In the genomic region with DNA sequence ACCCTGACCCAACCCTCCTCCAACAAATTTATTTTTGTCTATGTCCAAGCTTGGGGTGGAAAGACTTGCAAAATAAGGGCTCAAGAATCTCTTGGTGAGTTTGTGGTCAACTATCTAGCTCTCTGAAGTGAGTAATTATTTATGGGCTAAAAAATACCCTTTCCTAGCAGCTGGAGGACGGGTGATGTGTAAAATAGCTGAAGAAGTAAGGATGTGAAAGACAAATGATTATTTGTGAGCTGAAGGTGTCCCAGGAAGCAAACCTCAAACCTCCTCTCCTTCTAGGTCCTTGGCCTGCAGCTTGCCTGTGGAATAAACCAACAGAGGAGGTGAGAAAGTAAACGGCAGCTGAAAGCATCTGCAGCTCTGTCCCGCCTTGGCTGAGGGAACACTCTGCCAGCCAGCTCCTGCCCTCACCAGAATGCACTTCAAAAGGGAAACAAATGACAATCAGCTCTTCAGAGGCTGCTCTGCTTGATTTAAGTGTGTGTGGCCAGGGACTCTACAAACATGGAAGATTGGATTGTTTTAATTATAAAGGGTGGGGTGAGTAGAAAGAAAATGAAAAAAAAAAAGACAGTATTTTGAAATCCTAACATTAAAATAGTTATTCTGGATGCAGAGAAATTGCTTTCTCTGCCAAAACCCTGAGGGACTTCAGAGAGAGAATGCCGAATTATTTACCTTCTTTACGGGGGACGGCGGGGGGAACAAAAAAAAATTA, we compare ENCODE assay signal across 10 cellular contexts.
DNase-seq lines count a peak whose midpoint lies in the region; ATAC-seq, FAIRE-seq and TF ChIP-seq lines count a peak whose summit lies in the region.
"Had no signal": no experiment of that assay in that cellular context is flagged by ENCODE, and none has a peak within 500 bp of the region (broad histone marks: within the 10 kb centered on the region; RNA-seq: fewer than 3 reads in every experiment).

No MANE protein-coding gene starts in this region.

- H4K20me1 ChIP-seq in GM23338 (replicated peaks; ENCODE audit: insufficient read depth), result peaks cover 9% of the 10 kb centered on the region
- H4K20me1 ChIP-seq in PC-3 (ENCODE audit: low read length), result no peaks in the 10 kb centered on the region

- no peak overlapping the region for H3K9ac ChIP-seq in PC-3 (ENCODE audit: low read length)

- no peak for FAIRE-seq in GM12891 (lab: Jason Lieb, UNC)

- POLR2A ChIA-PET in PC-3 (lab: Charles Lee; ENCODE audit: unreplicated experiment), result interaction anchor here (0.6 kb wide), 1 partner anchor 46 kb away, joined by 7 read pairs; no protein-coding TSS in a partner anchor
- POLR2A ChIA-PET in activated CD4-positive, alpha-beta memory T cell treated with anti-CD3 and anti-CD28 coated beads, Interleukin-2, amount 10 ng/mL, durations not matched to agents 7 days and 5 days (lab: Charles Lee), result no interaction called here

- DNase-seq in GM23338 (ENCODE audit: low spot score), result no peak
- no peak for DNase-seq in PC-3
- peak; percentile 65 for DNase-seq in renal cortical epithelial cell (ENCODE audit: low read depth)
- no peak for DNase-seq in activated CD4-positive, alpha-beta memory T cell treated with anti-CD3 and anti-CD28 coated beads, Interleukin-2, amount 10 ng/mL, durations not matched to agents 7 days and 5 days
- no peak for DNase-seq in activated naive CD4-positive, alpha-beta T cell treated with anti-CD3 and anti-CD28 coated beads for 36 hours
- DNase-seq in GM12891 (ENCODE audit: insufficient read length, low spot score), result no peak
- DNase-seq: right lobe of liver had no signal

- no peaks in the 10 kb centered on the region for H3K36me3 Mint-ChIP-seq in GM23338 (ENCODE audit: low read depth)
- no peaks in the 10 kb centered on the region for H3K36me3 Mint-ChIP-seq in activated CD4-positive, alpha-beta memory T cell treated with anti-CD3 and anti-CD28 coated beads, Interleukin-2, amount 10 ng/mL, durations not matched to agents 7 days and 5 days (ENCODE audit: low read depth)
- no peaks in the 10 kb centered on the region for H3K36me3 Mint-ChIP-seq in activated naive CD4-positive, alpha-beta T cell treated with anti-CD3 and anti-CD28 coated beads for 36 hours (ENCODE audit: low read depth)

- peaks cover 10% of the 10 kb centered on the region for H3K27me3 Mint-ChIP-seq in GM23338 (ENCODE audit: insufficient read depth, low read depth, poor library complexity)
- H3K27me3 Mint-ChIP-seq in activated CD4-positive, alpha-beta memory T cell treated with anti-CD3 and anti-CD28 coated beads, Interleukin-2, amount 10 ng/mL, durations not matched to agents 7 days and 5 days, result peaks cover 3% of the 10 kb centered on the region
- peaks cover 7% of the 10 kb centered on the region for H3K27me3 Mint-ChIP-seq in activated naive CD4-positive, alpha-beta T cell treated with anti-CD3 and anti-CD28 coated beads for 36 hours (ENCODE audit: low read depth)

- peak overlapping the region; percentile 32; the same call in 1 of the 2 replicates for H3K27ac ChIP-seq in GM23338 (ENCODE audit: low read depth)
- H3K27ac ChIP-seq in PC-3 (ENCODE audit: low read length), result no peak overlapping the region
- H3K27ac ChIP-seq in gastroesophageal sphincter, result peak overlapping the region; percentile 56 to 82 (median 76)
- H3K27ac ChIP-seq: right lobe of liver had no signal

- TF ChIP-seq POLR2A in gastroesophageal sphincter (IDR thresholded peaks at IDR 0.05) (no peak), GM12891 (IDR thresholded peaks at IDR 0.05; ENCODE audit: low read depth, low read length) (no peak)

- no peaks in the 10 kb centered on the region for H3K9me3 Mint-ChIP-seq in GM23338
- no peaks in the 10 kb centered on the region for H3K9me3 Mint-ChIP-seq in activated CD4-positive, alpha-beta memory T cell treated with anti-CD3 and anti-CD28 coated beads, Interleukin-2, amount 10 ng/mL, durations not matched to agents 7 days and 5 days
- no peaks in the 10 kb centered on the region for H3K9me3 Mint-ChIP-seq in activated naive CD4-positive, alpha-beta T cell treated with anti-CD3 and anti-CD28 coated beads for 36 hours
- H3K9me3 Mint-ChIP-seq: dendritic cell treated with granulocyte-macrophage colony-stimulating factor and Interleukin-4, amounts not matched to agents 40 ng/mL and 50 ng/mL, for 4 days had no signal

- TF ChIP-seq EP300 in gastroesophageal sphincter (IDR thresholded peaks at IDR 0.05), result no peak

- CTCF ChIA-PET in PC-3 (lab: Charles Lee), result interaction anchor here (1.0 kb wide), 1 partner anchor 24 kb away, joined by 5 read pairs; no protein-coding TSS in a partner anchor
- CTCF ChIA-PET in activated CD4-positive, alpha-beta memory T cell treated with anti-CD3 and anti-CD28 coated beads, Interleukin-2, amount 10 ng/mL, durations not matched to agents 7 days and 5 days (lab: Charles Lee), result interaction anchor here (1.1 to 1.3 kb wide), 2 partner anchors 21 to 183 kb away, joined by 3 to 4 read pairs; no protein-coding TSS in a partner anchor
- CTCF ChIA-PET in activated naive CD4-positive, alpha-beta T cell treated with anti-CD3 and anti-CD28 coated beads for 36 hours (lab: Charles Lee), result interaction anchor here (0.6 to 1.6 kb wide), 4 partner anchors 11 to 46 kb away, joined by 3 to 7 read pairs (median 4); no protein-coding TSS in a partner anchor

- TF ChIP-seq CTCF in GM23338 (conservative IDR thresholded peaks at IDR 0.05; ENCODE audit: low read depth in 2 of 2) (no peak), PC-3 (conservative IDR thresholded peaks at IDR 0.05; ENCODE audit: low read depth, low read length) (no peak), gastroesophageal sphincter (IDR thresholded peaks at IDR 0.05) (no peak)

- 10 to 24% methylated on average over 6 to 7 of the region's 7 CpGs for WGBS in gastroesophageal sphincter (ENCODE audit: low coverage in 1 of 2), 2 donors

- BruUV-seq in PC-3 (replicated peaks; lab: Mats Ljungman, UMichigan), result no TSS peak

- peaks cover 39% of the 10 kb centered on the region for H3K4me1 Mint-ChIP-seq in GM23338
- peaks cover 4% of the 10 kb centered on the region for H3K4me1 Mint-ChIP-seq in activated CD4-positive, alpha-beta memory T cell treated with anti-CD3 and anti-CD28 coated beads, Interleukin-2, amount 10 ng/mL, durations not matched to agents 7 days and 5 days
- H3K4me1 Mint-ChIP-seq in activated naive CD4-positive, alpha-beta T cell treated with anti-CD3 and anti-CD28 coated beads for 36 hours (ENCODE audit: low read depth), result peaks cover 3% of the 10 kb centered on the region

- H3K4me1 ChIP-seq in GM23338 (ENCODE audit: insufficient read depth), result peaks cover 46% of the 10 kb centered on the region
- no peaks in the 10 kb centered on the region for H3K4me1 ChIP-seq in PC-3 (ENCODE audit: insufficient read depth, low read length)
- H3K4me1 ChIP-seq in gastroesophageal sphincter, result peaks cover 26 to 99% (median 35%) of the 10 kb centered on the region in 3 donors

- H3K9me3 ChIP-seq in PC-3 (ENCODE audit: low read length), result no peaks in the 10 kb centered on the region
- H3K9me3 ChIP-seq in gastroesophageal sphincter, result no peaks in the 10 kb centered on the region
- H3K9me3 ChIP-seq: right lobe of liver had no signal

- H3K9me2 ChIP-seq in GM23338 (ENCODE audit: insufficient read depth), result no peaks in the 10 kb centered on the region
- no peaks in the 10 kb centered on the region for H3K9me2 ChIP-seq in PC-3 (replicated peaks; ENCODE audit: low read length)

- H3K4me3 ChIP-seq in GM23338 (no peak overlapping the region), PC-3 (ENCODE audit: low read length) (no peak overlapping the region), gastroesophageal sphincter (no peak overlapping the region)
- H3K4me3 ChIP-seq: right lobe of liver had no signal

- H2AFZ ChIP-seq in GM23338 (no peak overlapping the region), PC-3 (ENCODE audit: low read length) (no peak overlapping the region)

- no peak overlapping the region for H3K27ac Mint-ChIP-seq in GM23338
- no peak overlapping the region for H3K27ac Mint-ChIP-seq in activated CD4-positive, alpha-beta memory T cell treated with anti-CD3 and anti-CD28 coated beads, Interleukin-2, amount 10 ng/mL, durations not matched to agents 7 days and 5 days
- no peak overlapping the region for H3K27ac Mint-ChIP-seq in activated naive CD4-positive, alpha-beta T cell treated with anti-CD3 and anti-CD28 coated beads for 36 hours
- H3K27ac Mint-ChIP-seq: dendritic cell treated with granulocyte-macrophage colony-stimulating factor and Interleukin-4, amounts not matched to agents 40 ng/mL and 50 ng/mL, for 4 days had no signal

- no peaks in the 10 kb centered on the region for H3K27me3 ChIP-seq in GM23338 (ENCODE audit: insufficient read depth)
- no peaks in the 10 kb centered on the region for H3K27me3 ChIP-seq in PC-3 (ENCODE audit: low read length)
- H3K27me3 ChIP-seq in gastroesophageal sphincter, result no peaks in the 10 kb centered on the region
- H3K27me3 ChIP-seq: right lobe of liver had no signal

- no peak overlapping the region for H3K4me2 ChIP-seq in GM23338
- H3K4me2 ChIP-seq in PC-3 (ENCODE audit: low read length), result no peak overlapping the region

- intact Hi-C loops in PC-3 (cut with micrococcal nuclease), result no loop called here
- intact Hi-C loops in activated naive CD4-positive, alpha-beta T cell treated with anti-CD3 and anti-CD28 coated beads for 36 hours (cut with micrococcal nuclease), result no loop called here

- H3K36me3 ChIP-seq in GM23338 (ENCODE audit: insufficient read depth), result no peaks in the 10 kb centered on the region
- peaks cover 16% of the 10 kb centered on the region; the same call in 1 of the 2 replicates for H3K36me3 ChIP-seq in PC-3 (ENCODE audit: low read depth, low read length)
- no peaks in the 10 kb centered on the region for H3K36me3 ChIP-seq in gastroesophageal sphincter
- H3K36me3 ChIP-seq: right lobe of liver had no signal

- ATAC-seq in GM23338 (peak; percentile 30), PC-3 (peak; percentile 28; the same call in 1 of the 2 replicates), gastroesophageal sphincter (no peak), GM18867 (IDR thresholded peaks at IDR 0.05; ENCODE audit: unreplicated experiment) (no peak)

- H3K79me2 ChIP-seq in GM23338 (replicated peaks; ENCODE audit: insufficient read depth), result peaks cover 47% of the 10 kb centered on the region
- peaks cover 48% of the 10 kb centered on the region for H3K79me2 ChIP-seq in PC-3 (ENCODE audit: low read length)

- no peak overlapping the region for H3K4me3 Mint-ChIP-seq in GM23338
- no peak overlapping the region for H3K4me3 Mint-ChIP-seq in activated CD4-positive, alpha-beta memory T cell treated with anti-CD3 and anti-CD28 coated beads, Interleukin-2, amount 10 ng/mL, durations not matched to agents 7 days and 5 days
- H3K4me3 Mint-ChIP-seq in activated naive CD4-positive, alpha-beta T cell treated with anti-CD3 and anti-CD28 coated beads for 36 hours, result no peak overlapping the region
- H3K4me3 Mint-ChIP-seq: dendritic cell treated with granulocyte-macrophage colony-stimulating factor and Interleukin-4, amounts not matched to agents 40 ng/mL and 50 ng/mL, for 4 days had no signal

- H3F3A ChIP-seq in GM23338 (replicated peaks; ENCODE audit: low read depth) (no peaks in the 10 kb centered on the region; the same call in 1 of the 2 replicates), PC-3 (ENCODE audit: low read length, unreplicated experiment) (no peaks in the 10 kb centered on the region)

TF ChIP-seq in GM23338, 12 proteins besides CTCF, POLR2A, EP300 and RAD21 (continues in another document):
- no peak for TF ChIP-seq NANOG (IDR thresholded peaks at IDR 0.05; ENCODE audit: borderline replicate concordance)

TF ChIP-seq in GM12891, 5 proteins besides CTCF, POLR2A, EP300 and RAD21 (continues in another document):
- no peak for TF ChIP-seq TAF1 (IDR thresholded peaks at IDR 0.05; ENCODE audit: low read depth, low read length)

Comparison
In these comparisons a context has a peak if more than half of its experiments do, and no peak if none do; other contexts are left out.
1. ATAC-seq: peak in GM23338 (single experiment) and PC-3 (single experiment); none in gastroesophageal sphincter (single experiment) and GM18867 (single experiment).